15 cellular contexts compared by ENCODE assay signal in genomic region chr19:50826492-50827240, GRCh38. TPM values are rescaled to one million over a fixed set of nuclear protein-coding genes. Genes with fewer than 3 reads are reported as not detected.
DNase-seq lines count a peak whose midpoint lies in the region; ATAC-seq, FAIRE-seq and TF ChIP-seq lines count a peak whose summit lies in the region.
"Had no signal": no experiment of that assay in that cellular context is flagged by ENCODE, and none has a peak within 500 bp of the region (broad histone marks: within the 10 kb centered on the region; RNA-seq: fewer than 3 reads in every experiment).

No MANE protein-coding gene starts in this region.

- TF ChIP-seq RAD21 in K562 (CRISPR knock-in tag; conservative IDR thresholded peaks at IDR 0.05 in 1 of 2, IDR thresholded peaks at IDR 0.05 in 1 of 2): no peak

- no peak overlapping the region for H3K4me3 ChIP-seq in K562
- H3K4me3 ChIP-seq in testis: peak overlapping the region; percentile 24 to 32
- H3K4me3 ChIP-seq: BLaER1 had no signal

- H2AFZ ChIP-seq in K562 (ENCODE audit: low read depth, low read length): no peak overlapping the region

- DNase-seq in K562 (ENCODE audit: extremely low read depth in 1 of 4, low spot score in 3 of 4) (no peak), islet precursor cell (peak; percentile 44), testis (peak; percentile 56), NCI-H1105 treated with DMSO at 0.1 percent for 48 hours (lab: John Stamatoyannopoulos, UW) (no peak)
- DNase-seq: Caco-2; CD8-positive, alpha-beta memory T cell; DMS53; GF-D8; HCEC 1CT; KG1 had no signal

- BruUV-seq in K562 (replicated peaks; lab: Mats Ljungman, UMichigan): no TSS peak

- TF ChIP-seq POLR2A in K562 (conservative IDR thresholded peaks at IDR 0.05): no peak
- TF ChIP-seq POLR2A in testis (IDR thresholded peaks at IDR 0.05): no peak

- no peaks in the 10 kb centered on the region for H3K79me2 ChIP-seq in K562 (ENCODE audit: control insufficient read depth, insufficient read depth, low read length)

- H3K9me3 ChIP-seq in K562 (replicated peaks; ENCODE audit: control insufficient read depth, insufficient read depth, low read depth, low read length): no peaks in the 10 kb centered on the region
- H3K9me3 ChIP-seq in testis: no peaks in the 10 kb centered on the region
- H3K9me3 ChIP-seq: Caco-2 had no signal

- H3K36me3 ChIP-seq in K562 (ENCODE audit: control insufficient read depth, insufficient read depth, low read length) (no peaks in the 10 kb centered on the region), testis (ENCODE audit: low read depth, missing control alignments) (no peaks in the 10 kb centered on the region)
- H3K36me3 ChIP-seq: BLaER1 had no signal

- peaks cover 0 to 20% of the 10 kb centered on the region in 2 experiments; a peak in 3 of 5 replicates for H3K27me3 ChIP-seq in K562 (ENCODE audit: control insufficient read depth in 2 of 2, insufficient read depth in 2 of 2, low read length in 2 of 2)
- no peaks in the 10 kb centered on the region for H3K27me3 ChIP-seq in testis
- H3K27me3 ChIP-seq: BLaER1 had no signal

- no peak overlapping the region; a peak in 1 of 4 replicates for H3K9ac ChIP-seq in K562 (ENCODE audit: insufficient read depth in 1 of 2, low read depth in 2 of 2, low read length in 2 of 2)
- H3K9ac ChIP-seq: BLaER1 had no signal

- H3K4me1 ChIP-seq in K562 (replicated peaks in 1 of 2; ENCODE audit: control insufficient read depth in 2 of 2, insufficient read depth in 2 of 2, low read length in 2 of 2) (peaks cover 25 to 41% of the 10 kb centered on the region in 2 experiments), testis (no peaks in the 10 kb centered on the region)

- ATAC-seq in K562: no peak
- no peak for ATAC-seq in HG02884 (IDR thresholded peaks at IDR 0.05; ENCODE audit: unreplicated experiment)

- intact Hi-C loops in K562 (cut with micrococcal nuclease): no loop called here
- intact Hi-C loops in testis (cut with DNase I; ENCODE audit: low total_unique reads): no loop called here

- TF ChIP-seq EP300 in K562 (IDR thresholded peaks at IDR 0.05; ENCODE audit: low read length): no peak

- POLR2A ChIA-PET in K562 (lab: Yijun Ruan, JAX): no interaction called here

- H3K4me2 ChIP-seq in K562 (ENCODE audit: insufficient read depth, low read length): no peak overlapping the region
- H3K4me2 ChIP-seq: BLaER1 had no signal

- no peaks in the 10 kb centered on the region for H3K9me1 ChIP-seq in K562 (ENCODE audit: control insufficient read depth, insufficient read depth, low read length)

- 61% methylated on average over 30 of the region's 43 CpGs for WGBS in K562 (ENCODE audit: insufficient coverage, low coverage, missing lambda C conversion rate)
- 57 to 63% methylated on average over 19 to 43 of the region's 43 CpGs for WGBS in testis, 2 donors

- H3K27ac ChIP-seq in K562 (ENCODE audit: extremely low read depth, low read depth, low read length): no peak overlapping the region
- H3K27ac ChIP-seq in testis: no peak overlapping the region
- H3K27ac ChIP-seq: BLaER1, HL-60 had no signal

- CTCF ChIA-PET in K562 (lab: Yijun Ruan, JAX; ENCODE audit: low intra/inter-chr PET ratio): no interaction called here

- no peaks in the 10 kb centered on the region; the same call in 1 of the 2 replicates for H4K20me1 ChIP-seq in K562 (replicated peaks; ENCODE audit: control insufficient read depth, insufficient read depth, low read length)
- H4K20me1 ChIP-seq: BLaER1 had no signal

- TF ChIP-seq CTCF in K562 (IDR thresholded peaks at IDR 0.05 in 2 of 3, conservative IDR thresholded peaks at IDR 0.05 in 1 of 3; ENCODE audit: insufficient read depth in 2 of 3, low read depth in 1 of 3, low read length in 3 of 3): no peak
- no peak for TF ChIP-seq CTCF in testis (IDR thresholded peaks at IDR 0.05)

- FAIRE-seq in K562 (lab: Jason Lieb, UNC): no peak

- in situ Hi-C loops in K562 (cut with MboI): no loop called here

RNA-seq across cellular contexts. Expression of gene KLK1, which starts 3.1 kb away (rescaled TPM):
- total RNA-seq in K562 (2011; cell fraction: chromatin; rRNA removed; ENCODE audit: low replicate concordance): 12.6 and 15.0 TPM in 2 replicates
- 8.7 and 9.7 TPM in 2 replicates for total RNA-seq in K562 (2011; cell fraction: nucleolus; rRNA removed)
- 14.8 and 17.8 TPM in 2 replicates for total RNA-seq in K562 (2011; cell fraction: nucleoplasm; rRNA removed)
- total RNA-seq in K562 (2014; rRNA removed) (1.2 and 3.1 TPM in 2 replicates), K562 (2014; rRNA removed; fragmentation: Illumina TruSeq; extraction: Trizol) (1.5 TPM in 2 replicates), K562 (2015; rRNA removed; fragmentation: Illumina TruSeq; extraction: Trizol) (0.87 and 1.3 TPM in 2 replicates), K562 (2021) (9.3 and 11.7 TPM in 2 replicates), testis (1 to 10 TPM in 1 of 2 donors, under 1 TPM in 1; 0.43 to 1.2 TPM)
- polyA plus RNA-seq in K562 (2011; rRNA removed) (9.6 and 13.5 TPM in 2 replicates), K562 (2014; fragmentation: Illumina TruSeq; extraction: Trizol) (14.3 and 15.4 TPM in 2 replicates), K562 (2014; fragmentation: Nextera tagmentation; extraction: Ambion mirVana) (10 to 100 TPM in 1 of 2 experiments, 1 to 10 TPM in 1; 9.1 to 10.3 TPM), K562 (2014; rRNA removed) (5.3 and 9.8 TPM in 2 replicates), testis (ENCODE audit: insufficient read depth, low read depth, low replicate concordance) (2.7 TPM)
- 16.9 and 24.1 TPM in 2 replicates for polyA plus RNA-seq in K562 (2011; cell fraction: cytosol; rRNA removed)
- 23.3 and 36.6 TPM in 2 replicates for polyA plus RNA-seq in K562 (2011; cell fraction: nucleus; rRNA removed)
- 13.7 and 31.9 TPM in 2 replicates for polyA plus RNA-seq in K562 (2012)
- polyA minus RNA-seq in K562 (2011; rRNA and poly(A)+ RNA removed): 8.6 and 11.7 TPM in 2 replicates
- polyA minus RNA-seq in K562 (2011; cell fraction: cytosol; rRNA and poly(A)+ RNA removed): 8.4 and 11.9 TPM in 2 replicates
- 7.9 and 10.4 TPM in 2 replicates for polyA minus RNA-seq in K562 (2011; cell fraction: nucleus; rRNA and poly(A)+ RNA removed)
- total RNA-seq: A673, H4 had no signal
- polyA plus RNA-seq: CD8-positive, alpha-beta memory T cell had no signal

RNA-seq across cellular contexts. Expression of gene KLK15, which starts 6.7 kb away (rescaled TPM):
- total RNA-seq in K562 (2011; cell fraction: chromatin; rRNA removed; ENCODE audit: low replicate concordance): not detected in 2 replicates
- total RNA-seq in K562 (2011; cell fraction: nucleolus; rRNA removed): not detected in 2 replicates
- total RNA-seq in K562 (2011; cell fraction: nucleoplasm; rRNA removed): not detected in 2 replicates
- total RNA-seq in K562 (2014; rRNA removed) (not detected in 2 replicates), K562 (2014; rRNA removed; fragmentation: Illumina TruSeq; extraction: Trizol) (not detected in 2 replicates), K562 (2015; rRNA removed; fragmentation: Illumina TruSeq; extraction: Trizol) (not detected in 2 replicates), K562 (2021) (not detected in 2 replicates), testis (1 to 10 TPM; 5.5 to 9.0 TPM)
- polyA plus RNA-seq in K562 (2011; rRNA removed) (not detected in 2 replicates), K562 (2014; fragmentation: Illumina TruSeq; extraction: Trizol) (not detected in 2 replicates), K562 (2014; fragmentation: Nextera tagmentation; extraction: Ambion mirVana) (not detected), K562 (2014; rRNA removed) (not detected in 2 replicates), testis (ENCODE audit: insufficient read depth, low read depth, low replicate concordance) (7.4 TPM)
- not detected in 2 replicates for polyA plus RNA-seq in K562 (2011; cell fraction: cytosol; rRNA removed)
- polyA plus RNA-seq in K562 (2011; cell fraction: nucleus; rRNA removed): not detected in 2 replicates
- not detected in 2 replicates for polyA plus RNA-seq in K562 (2012)
- polyA minus RNA-seq in K562 (2011; rRNA and poly(A)+ RNA removed): not detected in 2 replicates
- not detected in 2 replicates for polyA minus RNA-seq in K562 (2011; cell fraction: cytosol; rRNA and poly(A)+ RNA removed)
- polyA minus RNA-seq in K562 (2011; cell fraction: nucleus; rRNA and poly(A)+ RNA removed): not detected in 2 replicates
- total RNA-seq: A673; Caco-2; CD8-positive, alpha-beta memory T cell; H4 had no signal
- polyA plus RNA-seq: CD8-positive, alpha-beta memory T cell had no signal

RNA-seq across cellular contexts. Expression of gene KLK3, which starts 28.0 kb away (rescaled TPM):
- total RNA-seq in K562 (2011; cell fraction: chromatin; rRNA removed; ENCODE audit: low replicate concordance): not detected in 2 replicates
- not detected in 2 replicates for total RNA-seq in K562 (2011; cell fraction: nucleolus; rRNA removed)
- total RNA-seq in K562 (2011; cell fraction: nucleoplasm; rRNA removed): not detected in 2 replicates
- total RNA-seq in K562 (2014; rRNA removed) (not detected in 2 replicates), K562 (2014; rRNA removed; fragmentation: Illumina TruSeq; extraction: Trizol) (not detected in 2 replicates), K562 (2015; rRNA removed; fragmentation: Illumina TruSeq; extraction: Trizol) (not detected in 2 replicates), K562 (2021) (not detected in 2 replicates), testis (under 1 TPM; 0.63 to 0.81 TPM)
- polyA plus RNA-seq in K562 (2011; rRNA removed) (not detected in 2 replicates), K562 (2014; fragmentation: Illumina TruSeq; extraction: Trizol) (not detected in 2 replicates), K562 (2014; fragmentation: Nextera tagmentation; extraction: Ambion mirVana) (not detected), K562 (2014; rRNA removed) (not detected in 2 replicates), testis (ENCODE audit: insufficient read depth, low read depth, low replicate concordance) (1.3 TPM)
- not detected in 2 replicates for polyA plus RNA-seq in K562 (2011; cell fraction: cytosol; rRNA removed)
- not detected in 2 replicates for polyA plus RNA-seq in K562 (2011; cell fraction: nucleus; rRNA removed)
- not detected in 2 replicates for polyA plus RNA-seq in K562 (2012)
- not detected in 2 replicates for polyA minus RNA-seq in K562 (2011; rRNA and poly(A)+ RNA removed)
- polyA minus RNA-seq in K562 (2011; cell fraction: cytosol; rRNA and poly(A)+ RNA removed): not detected in 2 replicates
- not detected in 2 replicates for polyA minus RNA-seq in K562 (2011; cell fraction: nucleus; rRNA and poly(A)+ RNA removed)
- total RNA-seq: A673; Caco-2; CD8-positive, alpha-beta memory T cell; H4 had no signal
- polyA plus RNA-seq: CD8-positive, alpha-beta memory T cell had no signal

RNA-seq across cellular contexts. Expression of gene ACP4, which starts 36.5 kb away (rescaled TPM):
- total RNA-seq in K562 (2011; cell fraction: chromatin; rRNA removed; ENCODE audit: low replicate concordance): not detected in 2 replicates
- not detected in 2 replicates for total RNA-seq in K562 (2011; cell fraction: nucleolus; rRNA removed)
- not detected in 2 replicates for total RNA-seq in K562 (2011; cell fraction: nucleoplasm; rRNA removed)
- total RNA-seq in K562 (2014; rRNA removed) (not detected in 2 replicates), K562 (2014; rRNA removed; fragmentation: Illumina TruSeq; extraction: Trizol) (not detected in 2 replicates), K562 (2015; rRNA removed; fragmentation: Illumina TruSeq; extraction: Trizol) (not detected in 2 replicates), K562 (2021) (not detected in 2 replicates), testis (1 to 10 TPM in 1 of 2 donors, under 1 TPM in 1; 0.43 to 1.9 TPM)
- polyA plus RNA-seq in K562 (2011; rRNA removed) (not detected in 2 replicates), K562 (2014; fragmentation: Illumina TruSeq; extraction: Trizol) (not detected in 2 replicates), K562 (2014; fragmentation: Nextera tagmentation; extraction: Ambion mirVana) (not detected), K562 (2014; rRNA removed) (not detected in 2 replicates), testis (ENCODE audit: insufficient read depth, low read depth, low replicate concordance) (4.0 TPM)
- polyA plus RNA-seq in K562 (2011; cell fraction: cytosol; rRNA removed): not detected in 2 replicates
- not detected in 2 replicates for polyA plus RNA-seq in K562 (2011; cell fraction: nucleus; rRNA removed)
- polyA plus RNA-seq in K562 (2012): not detected in 2 replicates
- not detected in 2 replicates for polyA minus RNA-seq in K562 (2011; rRNA and poly(A)+ RNA removed)
- not detected in 2 replicates for polyA minus RNA-seq in K562 (2011; cell fraction: cytosol; rRNA and poly(A)+ RNA removed)
- polyA minus RNA-seq in K562 (2011; cell fraction: nucleus; rRNA and poly(A)+ RNA removed): not detected in 2 replicates
- total RNA-seq: A673; Caco-2; CD8-positive, alpha-beta memory T cell; H4 had no signal
- polyA plus RNA-seq: CD8-positive, alpha-beta memory T cell had no signal

RNA-seq across cellular contexts. Expression of gene KLK2, which starts 46.6 kb away (rescaled TPM):
- 1.3 and 4.1 TPM in 2 replicates for total RNA-seq in K562 (2011; cell fraction: chromatin; rRNA removed; ENCODE audit: low replicate concordance)
- 1.3 and 1.8 TPM in 2 replicates for total RNA-seq in K562 (2011; cell fraction: nucleolus; rRNA removed)
- total RNA-seq in K562 (2011; cell fraction: nucleoplasm; rRNA removed): 0.88 and 2.5 TPM in 2 replicates
- total RNA-seq in K562 (2014; rRNA removed) (not detected in 2 replicates), K562 (2014; rRNA removed; fragmentation: Illumina TruSeq; extraction: Trizol) (0.47 TPM in 1 of 2 replicates, not detected in the other), K562 (2015; rRNA removed; fragmentation: Illumina TruSeq; extraction: Trizol) (0.18 and 0.38 TPM in 2 replicates), K562 (2021) (0.24 and 0.74 TPM in 2 replicates), testis (10 to 100 TPM; 19.3 to 38.3 TPM)
- polyA plus RNA-seq in K562 (2011; rRNA removed) (0.31 and 0.39 TPM in 2 replicates), K562 (2014; fragmentation: Illumina TruSeq; extraction: Trizol) (0.25 and 0.69 TPM in 2 replicates), K562 (2014; fragmentation: Nextera tagmentation; extraction: Ambion mirVana) (under 1 TPM; 0.11 to 0.22 TPM), K562 (2014; rRNA removed) (0.11 and 0.46 TPM in 2 replicates), testis (ENCODE audit: insufficient read depth, low read depth, low replicate concordance) (30.7 TPM)
- 0.52 TPM in 1 of 2 replicates, not detected in the other for polyA plus RNA-seq in K562 (2011; cell fraction: cytosol; rRNA removed)
- 0.94 and 2.9 TPM in 2 replicates for polyA plus RNA-seq in K562 (2011; cell fraction: nucleus; rRNA removed)
- polyA plus RNA-seq in K562 (2012): 0.40 and 0.76 TPM in 2 replicates
- polyA minus RNA-seq in K562 (2011; rRNA and poly(A)+ RNA removed): 0.42 TPM in 1 of 2 replicates, not detected in the other
- not detected in 2 replicates for polyA minus RNA-seq in K562 (2011; cell fraction: cytosol; rRNA and poly(A)+ RNA removed)
- polyA minus RNA-seq in K562 (2011; cell fraction: nucleus; rRNA and poly(A)+ RNA removed): 0.40 and 0.44 TPM in 2 replicates
- total RNA-seq: A673; Caco-2; CD8-positive, alpha-beta memory T cell; H4 had no signal
- polyA plus RNA-seq: CD8-positive, alpha-beta memory T cell had no signal

Comparison
In these comparisons a context has a peak if more than half of its experiments do, and no peak if none do; other contexts are left out.
1. DNase-seq: peak in islet precursor cell (single experiment) and testis (single experiment); none in K562 (0 of 4) and NCI-H1105 treated with DMSO at 0.1 percent for 48 hours (single experiment).
2. RNA of gene KLK15, which starts 6.7 kb away (total RNA-seq): 5.5 to 9.0 TPM in testis; not detected in K562; every median in the first group is over 4 times any median in the second.